In genomic region chr6:125586605-125587004, GRCh38 we compare ENCODE assay signal across 26 cellular contexts.
"Had no signal": no experiment of that assay in that cellular context is flagged by ENCODE, and none has a peak within 500 bp of the region (broad histone marks: within the 10 kb centered on the region; RNA-seq: fewer than 3 reads in every experiment).

No MANE protein-coding gene starts in this region.

- H3K36me3 Mint-ChIP-seq: natural killer cell; stimulated activated memory B cell treated with anti-CD40 and anti-IgM and Interleukin-4, amounts not matched to agents 10 μg/mL and 1 μg/mL and 100 μg/mL, for 72 hours had no signal

- H3K4me1 ChIP-seq: foreskin keratinocyte, gastroesophageal sphincter, lower lobe of right lung, sigmoid colon, spleen, testis, upper lobe of left lung had no signal

- H3K4me2 ChIP-seq: hepatocyte had no signal

- H3K27me3 ChIP-seq: foreskin keratinocyte, gastroesophageal sphincter, heart left ventricle, hepatocyte, ovary, sigmoid colon, testis, tibial artery, upper lobe of left lung had no signal

- FAIRE-seq: keratinocyte, urothelium cell line had no signal

- H3K4me3 ChIP-seq: coronary artery, esophagus muscularis mucosa, gastroesophageal sphincter, heart left ventricle, hepatocyte, lower lobe of right lung, ovary, psoas muscle, sigmoid colon, spleen, testis, tibial artery, upper lobe of left lung had no signal

- H3K27ac Mint-ChIP-seq: natural killer cell; stimulated activated memory B cell treated with anti-CD40 and anti-IgM and Interleukin-4, amounts not matched to agents 10 μg/mL and 1 μg/mL and 100 μg/mL, for 72 hours had no signal

- H2AFZ ChIP-seq: hepatocyte had no signal

- H3K36me3 ChIP-seq: esophagus muscularis mucosa, gastroesophageal sphincter, heart left ventricle, lower lobe of right lung, ovary, sigmoid colon, spleen, tibial artery, upper lobe of left lung had no signal

- H3K79me2 ChIP-seq: hepatocyte had no signal

- H3K9me3 Mint-ChIP-seq: natural killer cell; stimulated activated memory B cell treated with anti-CD40 and anti-IgM and Interleukin-4, amounts not matched to agents 10 μg/mL and 1 μg/mL and 100 μg/mL, for 72 hours had no signal

- H3K9me3 ChIP-seq: esophagus muscularis mucosa, gastroesophageal sphincter, heart left ventricle, lower lobe of right lung, ovary, psoas muscle, sigmoid colon, spleen, testis, tibial artery, upper lobe of left lung had no signal

- DNase-seq: effector memory CD4-positive, alpha-beta T cell; heart left ventricle; left ventricle myocardium superior; lower lobe of right lung; natural killer cell; occipital lobe; ovary; posterior cingulate gyrus; psoas muscle; right cardiac atrium; sigmoid colon; spleen; stimulated activated CD4-positive, alpha-beta T cell treated with anti-CD3 and anti-CD28 coated beads, Interleukin-4, amount 100 ng/mL, for 4 hours; stimulated activated naive CD8-positive, alpha-beta T cell treated with anti-CD3 and anti-CD28 coated beads, Interleukin-15, Interleukin-2, amounts not matched to agents 100 U/mL and 50 U/mL, for 24 hours; substantia nigra; testis; tibial artery; upper lobe of left lung had no signal

- ATAC-seq: gastroesophageal sphincter; heart left ventricle; left ventricle myocardium superior; lower lobe of right lung; natural killer cell; psoas muscle; right cardiac atrium; stimulated activated memory B cell treated with anti-CD40 and anti-IgM and Interleukin-4, amounts not matched to agents 10 μg/mL and 1 μg/mL and 100 μg/mL, for 72 hours; stimulated activated naive CD8-positive, alpha-beta T cell treated with anti-CD3 and anti-CD28 coated beads, Interleukin-15, Interleukin-2, amounts not matched to agents 100 U/mL and 50 U/mL, for 24 hours had no signal

- H3K4me3 Mint-ChIP-seq: natural killer cell; stimulated activated memory B cell treated with anti-CD40 and anti-IgM and Interleukin-4, amounts not matched to agents 10 μg/mL and 1 μg/mL and 100 μg/mL, for 72 hours had no signal

- H3K27ac ChIP-seq: coronary artery, esophagus muscularis mucosa, foreskin keratinocyte, gastroesophageal sphincter, hepatocyte, lower lobe of right lung, ovary, psoas muscle, sigmoid colon, spleen, testis, tibial artery, upper lobe of left lung had no signal

- H3K4me1 Mint-ChIP-seq: natural killer cell; stimulated activated memory B cell treated with anti-CD40 and anti-IgM and Interleukin-4, amounts not matched to agents 10 μg/mL and 1 μg/mL and 100 μg/mL, for 72 hours had no signal
